ENCODE assay signal across 8 cellular contexts in the genomic region with DNA sequence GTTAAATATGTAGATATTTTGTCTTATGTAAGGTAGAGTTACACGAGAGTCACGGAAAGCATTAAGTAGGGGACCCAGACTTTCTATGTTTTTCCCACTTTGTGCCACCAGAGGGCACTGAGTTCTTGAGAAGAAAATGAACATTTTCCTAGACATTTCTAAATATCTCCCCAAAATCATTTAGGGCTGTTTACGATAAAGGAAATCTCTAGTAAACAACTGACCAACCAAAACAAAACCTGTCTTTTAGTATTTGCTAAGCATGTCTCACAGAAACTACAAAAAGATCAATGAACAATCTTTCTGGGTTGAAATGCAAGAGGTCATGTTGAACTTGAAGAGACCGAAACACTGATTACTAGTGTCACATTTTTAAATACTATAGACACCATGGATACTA. TPM values are rescaled to one million over a fixed set of nuclear protein-coding genes. Genes with fewer than 3 reads are reported as not detected.
DNase-seq lines count a peak whose midpoint lies in the region; ATAC-seq, FAIRE-seq and TF ChIP-seq lines count a peak whose summit lies in the region.

No MANE protein-coding gene starts in this region.

- TF ChIP-seq CTCF in GM12873 (IDR thresholded peaks at IDR 0.05; ENCODE audit: insufficient read depth, low read depth, low read length, missing control alignments) (peak; percentile 70), astrocyte of the cerebellum (IDR thresholded peaks at IDR 0.05; ENCODE audit: low read depth, low read length, missing control alignments) (peak; percentile 68), keratinocyte (optimal IDR thresholded peaks at IDR 0.05 in 1 of 3, IDR thresholded peaks at IDR 0.05 in 1 of 3, conservative IDR thresholded peaks at IDR 0.05 in 1 of 3; ENCODE audit: extremely low read depth in 1 of 3, insufficient read depth in 2 of 3, low read length in 3 of 3) (peak; percentile 32 to 57 (median 48))

- no peak overlapping the region for H3K9ac ChIP-seq in keratinocyte (ENCODE audit: control insufficient read depth, extremely low read depth, insufficient read depth, low read length)

- H3K9me1 ChIP-seq in keratinocyte (ENCODE audit: control insufficient read depth, extremely low read depth, insufficient read depth, low read length), result no peaks in the 10 kb centered on the region

- no peak overlapping the region for H3K27ac ChIP-seq in CD4-positive, CD25-positive, alpha-beta regulatory T cell (ENCODE audit: insufficient read depth, low read length, poor library complexity, severe bottlenecking)
- H3K27ac ChIP-seq in keratinocyte (ENCODE audit: control insufficient read depth, insufficient read depth, low read length), result no peak overlapping the region

- no peak overlapping the region for H3K4me2 ChIP-seq in keratinocyte (ENCODE audit: control insufficient read depth, extremely low read depth, insufficient read depth, low read depth, low read length)

- no peak overlapping the region for H2AFZ ChIP-seq in keratinocyte (ENCODE audit: control insufficient read depth, low read length)

- H3K27me3 Mint-ChIP-seq in CD4-positive, CD25-positive, alpha-beta regulatory T cell, result peaks cover 4% of the 10 kb centered on the region

- no peaks in the 10 kb centered on the region for H3K27me3 ChIP-seq in CD4-positive, CD25-positive, alpha-beta regulatory T cell (ENCODE audit: control insufficient read depth, insufficient read depth, low read length)
- H3K27me3 ChIP-seq in keratinocyte (ENCODE audit: control insufficient read depth, extremely low read depth, insufficient read depth, low read length), result no peaks in the 10 kb centered on the region

- no peaks in the 10 kb centered on the region for H4K20me1 ChIP-seq in keratinocyte (ENCODE audit: control insufficient read depth, extremely low read depth, insufficient read depth, low read length)

- no peaks in the 10 kb centered on the region for H3K9me3 ChIP-seq in CD4-positive, CD25-positive, alpha-beta regulatory T cell (ENCODE audit: control insufficient read depth in 2 of 2, low read length in 2 of 2)
- no peaks in the 10 kb centered on the region for H3K9me3 ChIP-seq in keratinocyte (ENCODE audit: control insufficient read depth, low read depth, low read length)

- H3K4me1 Mint-ChIP-seq in CD4-positive, CD25-positive, alpha-beta regulatory T cell, result peaks cover 0 to 4% (median 2%) of the 10 kb centered on the region in 4 donors

- H3K4me1 ChIP-seq in CD4-positive, CD25-positive, alpha-beta regulatory T cell (ENCODE audit: control insufficient read depth, insufficient read depth, low read length, poor library complexity, severe bottlenecking), result no peaks in the 10 kb centered on the region
- H3K4me1 ChIP-seq in keratinocyte (ENCODE audit: control insufficient read depth, extremely low read depth, insufficient read depth, low read length), result peaks cover 6% of the 10 kb centered on the region

- FAIRE-seq in keratinocyte (lab: Jason Lieb, UNC), result peak; percentile 67

- dilution Hi-C loops in keratinocyte (cut with MboI; ENCODE audit: extremely low pct_ligation_motif_present, low sequenced_read_pairs), result no loop called here

- peak; percentile 48 to 52 for ATAC-seq in CD4-positive, CD25-positive, alpha-beta regulatory T cell (ENCODE audit: low read depth in 2 of 2)
- ATAC-seq in HG02938 (IDR thresholded peaks at IDR 0.05; ENCODE audit: unreplicated experiment), result peak; percentile 79

- in situ Hi-C loops in astrocyte of the cerebellum (cut with HindIII; ENCODE audit: low sequenced_read_pairs), result no loop called here

- peaks cover 11% of the 10 kb centered on the region for H3K36me3 Mint-ChIP-seq in CD4-positive, CD25-positive, alpha-beta regulatory T cell

- H3K4me3 ChIP-seq in CD4-positive, CD25-positive, alpha-beta regulatory T cell (ENCODE audit: low read depth, low read length), result no peak overlapping the region
- H3K4me3 ChIP-seq in astrocyte of the cerebellum (ENCODE audit: low read depth, low read length), result no peak overlapping the region
- H3K4me3 ChIP-seq in keratinocyte (ENCODE audit: control insufficient read depth in 2 of 3, extremely low read depth in 1 of 3, insufficient read depth in 2 of 3, low read depth in 1 of 3, low read length in 3 of 3), result no peak overlapping the region

- no peaks in the 10 kb centered on the region for H3K79me2 ChIP-seq in keratinocyte (ENCODE audit: control insufficient read depth, insufficient read depth, low read length)

- H3K27ac Mint-ChIP-seq in CD4-positive, CD25-positive, alpha-beta regulatory T cell, result no peak overlapping the region

- H3K4me3 Mint-ChIP-seq in CD4-positive, CD25-positive, alpha-beta regulatory T cell, result no peak overlapping the region

- no peaks in the 10 kb centered on the region for H3K36me3 ChIP-seq in CD4-positive, CD25-positive, alpha-beta regulatory T cell (ENCODE audit: control insufficient read depth, insufficient read depth, low read length)
- H3K36me3 ChIP-seq in keratinocyte (ENCODE audit: control insufficient read depth in 2 of 2, extremely low read depth in 1 of 2, insufficient read depth in 2 of 2, low read length in 2 of 2), result no peaks in the 10 kb centered on the region

- H3K9me3 Mint-ChIP-seq in CD4-positive, CD25-positive, alpha-beta regulatory T cell, result no peaks in the 10 kb centered on the region

- peak in 2 of 3 donors; percentile 27 to 71 for DNase-seq in CD4-positive, CD25-positive, alpha-beta regulatory T cell
- peak; percentile 11 for DNase-seq in OCI-M2 (lab: John Stamatoyannopoulos, UW; ENCODE audit: unreplicated experiment)
- DNase-seq in astrocyte of the cerebellum (ENCODE audit: low read depth), result peak; percentile 24
- DNase-seq in keratinocyte (ENCODE audit: low read depth, low spot score), result no peak
- DNase-seq in stimulated activated CD8-positive, alpha-beta memory T cell treated with anti-CD3 and anti-CD28 coated beads, Interleukin-4, amount 100 ng/mL, for 48 hours, result peak; percentile 58
- DNase-seq in NCI-H524 treated with DMSO at 0.1 percent for 48 hours (lab: John Stamatoyannopoulos, UW), result no peak

RNA-seq across cellular contexts. Expression of a gene that starts 16.1 kb away (rescaled TPM):
- not detected for total RNA-seq in CD4-positive, CD25-positive, alpha-beta regulatory T cell
- not detected for polyA plus RNA-seq in CD4-positive, CD25-positive, alpha-beta regulatory T cell
- polyA plus RNA-seq in keratinocyte, result not detected in 3 replicates
- not detected for polyA plus RNA-seq in keratinocyte (2011; ENCODE audit: low read depth)
- not detected in 2 replicates for polyA plus RNA-seq in keratinocyte (2011; cell fraction: cytosol; rRNA removed)
- not detected in 2 replicates for polyA plus RNA-seq in keratinocyte (2011; cell fraction: nucleus; rRNA removed)
- not detected in 2 replicates for polyA plus RNA-seq in keratinocyte (2012; ENCODE audit: low replicate concordance)
- polyA minus RNA-seq in keratinocyte, result not detected in 3 replicates
- not detected for polyA minus RNA-seq in keratinocyte (2011; cell fraction: cytosol; rRNA and poly(A)+ RNA removed)
- not detected in 2 replicates for polyA minus RNA-seq in keratinocyte (2011; cell fraction: nucleus; rRNA and poly(A)+ RNA removed)

RNA-seq across cellular contexts. Expression of a gene that starts 33.2 kb away (rescaled TPM):
- total RNA-seq in CD4-positive, CD25-positive, alpha-beta regulatory T cell, result 35.4 TPM
- 10 to 100 TPM; 43.9 to 66.9 (median 48.5) TPM for polyA plus RNA-seq in CD4-positive, CD25-positive, alpha-beta regulatory T cell
- polyA plus RNA-seq in keratinocyte, result 17.0 to 38.2 TPM (median 37.5 TPM) in 3 replicates
- polyA plus RNA-seq in keratinocyte (2011; ENCODE audit: low read depth), result 111 TPM
- polyA plus RNA-seq in keratinocyte (2011; cell fraction: cytosol; rRNA removed), result 23.0 and 42.6 TPM in 2 replicates
- polyA plus RNA-seq in keratinocyte (2011; cell fraction: nucleus; rRNA removed), result 22.2 and 32.0 TPM in 2 replicates
- polyA plus RNA-seq in keratinocyte (2012; ENCODE audit: low replicate concordance), result 34.1 and 50.9 TPM in 2 replicates
- 2.4 to 12.7 TPM (median 4.3 TPM) in 3 replicates for polyA minus RNA-seq in keratinocyte
- polyA minus RNA-seq in keratinocyte (2011; cell fraction: cytosol; rRNA and poly(A)+ RNA removed), result 27.4 TPM
- 6.0 and 15.6 TPM in 2 replicates for polyA minus RNA-seq in keratinocyte (2011; cell fraction: nucleus; rRNA and poly(A)+ RNA removed)

Comparison
In these comparisons a context has a peak if more than half of its experiments do, and no peak if none do; other contexts are left out.
1. DNase-seq: peak in CD4-positive, CD25-positive, alpha-beta regulatory T cell (2 of 3), OCI-M2 (single experiment), astrocyte of the cerebellum (single experiment) and stimulated activated CD8-positive, alpha-beta memory T cell treated with anti-CD3 and anti-CD28 coated beads, Interleukin-4, amount 100 ng/mL, for 48 hours (single experiment); none in keratinocyte (single experiment) and NCI-H524 treated with DMSO at 0.1 percent for 48 hours (single experiment).
2. Peak in every context shown above with its lines, with median percentiles within 50 percentile points of each other: CTCF ChIP-seq.